Comparison of ENCODE assay signal across 14 cellular contexts in genomic region chr3:123642957-123643330, GRCh38.
"Had no signal": no experiment of that assay in that cellular context is flagged by ENCODE, and none has a peak within 500 bp of the region (broad histone marks: within the 10 kb centered on the region; RNA-seq: fewer than 3 reads in every experiment).

No MANE protein-coding gene starts in this region.

- H3K9me3 Mint-ChIP-seq: activated CD4-positive, alpha-beta memory T cell treated with anti-CD3 and anti-CD28 coated beads, Interleukin-2, amount 10 ng/mL, durations not matched to agents 7 days and 5 days; activated naive CD4-positive, alpha-beta T cell treated with anti-CD3 and anti-CD28 coated beads for 36 hours; activated naive CD8-positive, alpha-beta T cell treated with anti-CD3 and anti-CD28 coated beads, Interleukin-2, amount 10 ng/mL, durations not matched to agents 7 days and 5 days; activated T-cell treated with anti-CD3 and anti-CD28 coated beads, Interleukin-2, amount 50 U/mL, for 72 hours; mesothelial cell of epicardium; nephron progenitor cell had no signal

- DNase-seq: activated effector memory CD4-positive, alpha-beta T cell treated with Interleukin-2 at 50 U/mL for 16 hours; cerebellar nuclear complex had no signal

- H3K36me3 ChIP-seq: thyroid gland had no signal

- H3K4me3 Mint-ChIP-seq: activated CD4-positive, alpha-beta memory T cell treated with anti-CD3 and anti-CD28 coated beads, Interleukin-2, amount 10 ng/mL, durations not matched to agents 7 days and 5 days; activated naive CD4-positive, alpha-beta T cell treated with anti-CD3 and anti-CD28 coated beads for 36 hours; activated naive CD8-positive, alpha-beta T cell treated with anti-CD3 and anti-CD28 coated beads, Interleukin-2, amount 10 ng/mL, durations not matched to agents 7 days and 5 days; activated T-cell treated with anti-CD3 and anti-CD28 coated beads, Interleukin-2, amount 50 U/mL, for 72 hours; mesothelial cell of epicardium; nephron progenitor cell had no signal

- H3K36me3 Mint-ChIP-seq: activated naive CD8-positive, alpha-beta T cell treated with anti-CD3 and anti-CD28 coated beads, Interleukin-2, amount 10 ng/mL, durations not matched to agents 7 days and 5 days; mesothelial cell of epicardium had no signal

- H3K27me3 ChIP-seq: hepatocyte, thyroid gland had no signal

- H3K4me1 ChIP-seq: left ventricle myocardium inferior, parathyroid adenoma, thyroid gland had no signal

- H3K27ac ChIP-seq: hepatocyte, left ventricle myocardium inferior, parathyroid adenoma, SK-N-MC, skin epidermis, thyroid gland had no signal

- H3K9ac ChIP-seq: parathyroid adenoma had no signal

- H3K9me3 ChIP-seq: left ventricle myocardium inferior, thyroid gland had no signal

- H3K27ac Mint-ChIP-seq: activated CD4-positive, alpha-beta memory T cell treated with anti-CD3 and anti-CD28 coated beads, Interleukin-2, amount 10 ng/mL, durations not matched to agents 7 days and 5 days; activated naive CD4-positive, alpha-beta T cell treated with anti-CD3 and anti-CD28 coated beads for 36 hours; activated naive CD8-positive, alpha-beta T cell treated with anti-CD3 and anti-CD28 coated beads, Interleukin-2, amount 10 ng/mL, durations not matched to agents 7 days and 5 days; activated T-cell treated with anti-CD3 and anti-CD28 coated beads, Interleukin-2, amount 50 U/mL, for 72 hours; mesothelial cell of epicardium had no signal

- H3K4me1 Mint-ChIP-seq: activated CD4-positive, alpha-beta memory T cell treated with anti-CD3 and anti-CD28 coated beads, Interleukin-2, amount 10 ng/mL, durations not matched to agents 7 days and 5 days had no signal

- H3K4me3 ChIP-seq: hepatocyte, left ventricle myocardium inferior, SK-N-MC, skin epidermis, thyroid gland had no signal
